In the genomic region with DNA sequence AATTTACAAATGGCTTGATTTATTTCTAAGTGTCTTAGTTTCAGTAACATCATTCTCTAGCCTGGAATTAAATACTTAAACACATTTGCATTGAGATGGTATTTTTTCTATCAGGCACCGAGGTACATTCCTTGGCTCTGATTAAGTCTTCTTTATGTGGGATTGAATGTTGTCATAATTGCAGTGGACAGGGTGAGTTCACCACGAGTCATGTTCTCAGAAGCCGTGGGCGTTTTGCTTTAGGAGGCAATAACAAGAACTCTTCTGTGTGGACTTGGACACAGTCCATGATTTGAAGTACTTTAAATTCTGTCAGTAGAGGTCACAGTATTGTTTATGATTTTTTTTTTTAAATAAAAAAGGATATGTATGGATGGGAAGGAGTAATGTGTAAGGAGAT, we compare ENCODE assay signal across 10 cellular contexts. TPM values are rescaled to one million over a fixed set of nuclear protein-coding genes. Genes with fewer than 3 reads are reported as not detected.
DNase-seq lines count a peak whose midpoint lies in the region; ATAC-seq and TF ChIP-seq lines count a peak whose summit lies in the region.
"Had no signal": no experiment of that assay in that cellular context is flagged by ENCODE, and none has a peak within 500 bp of the region (broad histone marks: within the 10 kb centered on the region; RNA-seq: fewer than 3 reads in every experiment).

No MANE protein-coding gene starts in this region.

- TF ChIP-seq CTCF in natural killer cell (IDR thresholded peaks at IDR 0.05): no peak

- peak; percentile 90 for DNase-seq in EL
- peak; percentile 2 for DNase-seq in NCI-H460 (ENCODE audit: extremely low read depth, low read depth)
- DNase-seq in epidermal melanocyte (ENCODE audit: insufficient read length, low spot score): peak; percentile 38
- DNase-seq in stimulated activated CD4-positive, alpha-beta T cell treated with anti-CD3 and anti-CD28 coated beads, Interleukin-12 subunit alpha, Interleukin-12 subunit beta, amount 100 ng/mL, for 4 hours: peak; percentile 9
- no peak for DNase-seq in NCI-H2029 (lab: John Stamatoyannopoulos, UW)
- DNase-seq in natural killer cell: no peak
- DNase-seq: heart right ventricle, NCI-H748 treated with DMSO at 0.1 percent for 48 hours had no signal

- H3K36me3 Mint-ChIP-seq in natural killer cell: no peaks in the 10 kb centered on the region

- no peak for ATAC-seq in HG03135 (IDR thresholded peaks at IDR 0.05; ENCODE audit: unreplicated experiment)
- ATAC-seq in HG03520 (IDR thresholded peaks at IDR 0.05; ENCODE audit: unreplicated experiment): no peak
- no peak for ATAC-seq in natural killer cell
- ATAC-seq: heart right ventricle had no signal

- intact Hi-C loops in natural killer cell (cut with micrococcal nuclease): no loop called here

- no peak overlapping the region for H3K4me3 Mint-ChIP-seq in natural killer cell

- no peaks in the 10 kb centered on the region for H3K27me3 Mint-ChIP-seq in natural killer cell (ENCODE audit: low read depth in 2 of 2)

- H3K4me1 Mint-ChIP-seq in natural killer cell: no peaks in the 10 kb centered on the region

- H3K9me3 Mint-ChIP-seq in natural killer cell: no peaks in the 10 kb centered on the region

- no peak overlapping the region for H3K27ac Mint-ChIP-seq in natural killer cell

RNA-seq across cellular contexts. Expression of gene EFHC2, which starts 57.1 kb away (rescaled TPM):
- not detected in 2 replicates for total RNA-seq in NCI-H460 (2014; rRNA removed; shearing (Covaris generic))
- not detected in 2 replicates for polyA plus RNA-seq in NCI-H460 (2014; cell fraction: nucleus; rRNA removed)
- 1 to 10 TPM; 5.7 to 9.1 (median 8.9) TPM for total RNA-seq in natural killer cell

Comparison
In these comparisons a context has a peak if more than half of its experiments do, and no peak if none do; other contexts are left out.
1. DNase-seq: peak in EL (single experiment), NCI-H460 (single experiment), epidermal melanocyte (single experiment) and stimulated activated CD4-positive, alpha-beta T cell treated with anti-CD3 and anti-CD28 coated beads, Interleukin-12 subunit alpha, Interleukin-12 subunit beta, amount 100 ng/mL, for 4 hours (single experiment); none in NCI-H2029 (single experiment) and natural killer cell (single experiment).